In genomic region chr2:38076710-38077430, GRCh38 we compare ENCODE assay signal across 1 cellular context.
TF ChIP-seq lines count a peak whose summit lies in the region.

No MANE protein-coding gene starts in this region.

TF ChIP-seq in GM12878, 131 proteins besides CTCF, POLR2A, EP300 and RAD21 (continued from another document):
- TF ChIP-seq BCLAF1 (IDR thresholded peaks at IDR 0.05), result no peak
- peak; percentile 73 for TF ChIP-seq CBX5 (IDR thresholded peaks at IDR 0.05; ENCODE audit: low read depth)
- no peak for TF ChIP-seq NR2C1 (IDR thresholded peaks at IDR 0.05)
- TF ChIP-seq SMAD5 (IDR thresholded peaks at IDR 0.05; ENCODE audit: low read depth), result no peak; the same call in 1 of the 2 replicates
- TF ChIP-seq RB1 (IDR thresholded peaks at IDR 0.05; ENCODE audit: borderline replicate concordance), result no peak
- TF ChIP-seq RUNX3 (IDR thresholded peaks at IDR 0.05; ENCODE audit: low read length), result peak; percentile 91
- no peak for TF ChIP-seq NBN (IDR thresholded peaks at IDR 0.05)
- no peak for TF ChIP-seq E2F8 (IDR thresholded peaks at IDR 0.05; ENCODE audit: low read depth, partially characterized antibody)
- TF ChIP-seq POU2F2 (IDR thresholded peaks at IDR 0.05; ENCODE audit: borderline replicate concordance, low read depth, low read length), result peak; percentile 83
- 0 out of 4 replicates have a peak, but pooled peaks of 1 of the 2 experiments have one; percentile 2 for TF ChIP-seq IKZF2 (IDR thresholded peaks at IDR 0.05)
- peak; percentile 91 for TF ChIP-seq IKZF1 (conservative IDR thresholded peaks at IDR 0.05)
- TF ChIP-seq RCOR1 (conservative IDR thresholded peaks at IDR 0.05; ENCODE audit: low read depth, low read length), result no peak
- no peak for TF ChIP-seq JUNB (IDR thresholded peaks at IDR 0.05)
